8 cellular contexts compared by ENCODE assay signal in genomic region chr3:197656960-197657359, GRCh38.
A peak's percentile ranks its signal among the peaks of the same experiment; 100 is the strongest.
DNase-seq lines count a peak whose midpoint lies in the region; ATAC-seq and TF ChIP-seq lines count a peak whose summit lies in the region.
"Not testable (repeated sequence)": the region's sequence is repeated elsewhere in the genome, so short reads cannot be mapped to it uniquely, and the experiment has no call there.

No MANE protein-coding gene starts in this region.

- H3K27ac Mint-ChIP-seq in T-helper 17 cell = not testable (repeated sequence)
- peak overlapping the region; percentile 86 for H3K27ac Mint-ChIP-seq in activated CD8-positive, alpha-beta T cell treated with anti-CD3 and anti-CD28 coated beads for 36 hours
- peak overlapping the region; percentile 91 for H3K27ac Mint-ChIP-seq in activated T-helper 1 cell treated with anti-CD3 and anti-CD28 coated beads, Interleukin-12 subunit alpha, Interleukin-12 subunit beta, Interleukin-2, Interleukin-4 antibody, amounts not matched to agents 30 ng/mL and 10 ng/mL and 1 ng/mL, durations not matched to agents 14 hours and 24 hours and 36 hours
- peak overlapping the region; percentile 70 for H3K27ac Mint-ChIP-seq in activated naive CD8-positive, alpha-beta T cell
- H3K27ac Mint-ChIP-seq in stimulated activated effector memory CD8-positive, alpha-beta T cell treated with anti-CD3 and anti-CD28 coated beads, Interleukin-12 subunit alpha, Interleukin-12 subunit beta, amount 100 ng/mL, for 72 hours = peak overlapping the region; percentile 93

- H3K27me3 ChIP-seq in upper lobe of right lung = not testable (repeated sequence)

- H3K4me1 ChIP-seq in upper lobe of right lung = not testable (repeated sequence)

- H3K36me3 Mint-ChIP-seq in T-helper 17 cell (ENCODE audit: low read depth); activated CD8-positive, alpha-beta T cell treated with anti-CD3 and anti-CD28 coated beads for 36 hours (ENCODE audit: low read depth); activated T-helper 1 cell treated with anti-CD3 and anti-CD28 coated beads, Interleukin-12 subunit alpha, Interleukin-12 subunit beta, Interleukin-2, Interleukin-4 antibody, amounts not matched to agents 30 ng/mL and 10 ng/mL and 1 ng/mL, durations not matched to agents 14 hours and 24 hours and 36 hours (ENCODE audit: low read depth); activated naive CD8-positive, alpha-beta T cell; stimulated activated effector memory CD8-positive, alpha-beta T cell treated with anti-CD3 and anti-CD28 coated beads, Interleukin-12 subunit alpha, Interleukin-12 subunit beta, amount 100 ng/mL, for 72 hours: not testable (repeated sequence)

- DNase-seq in GM12865 (ENCODE audit: low read depth) (peak; percentile 0), mesenteric fat pad (ENCODE audit: low spot score) (peak; percentile 71), upper lobe of right lung (peak; percentile 51)
- DNase-seq in T-helper 17 cell; activated CD8-positive, alpha-beta T cell treated with anti-CD3 and anti-CD28 coated beads for 36 hours; activated T-helper 1 cell treated with anti-CD3 and anti-CD28 coated beads, Interleukin-12 subunit alpha, Interleukin-12 subunit beta, Interleukin-2, Interleukin-4 antibody, amounts not matched to agents 30 ng/mL and 10 ng/mL and 1 ng/mL, durations not matched to agents 14 hours and 24 hours and 36 hours (ENCODE audit: low spot score); stimulated activated effector memory CD8-positive, alpha-beta T cell treated with anti-CD3 and anti-CD28 coated beads, Interleukin-12 subunit alpha, Interleukin-12 subunit beta, amount 100 ng/mL, for 72 hours (ENCODE audit: low spot score in 2 of 2): not testable (repeated sequence)

- H3K4me1 Mint-ChIP-seq in T-helper 17 cell; activated naive CD8-positive, alpha-beta T cell (ENCODE audit: low read depth): not testable (repeated sequence)
- peaks cover 16% of the 10 kb centered on the region for H3K4me1 Mint-ChIP-seq in activated CD8-positive, alpha-beta T cell treated with anti-CD3 and anti-CD28 coated beads for 36 hours (ENCODE audit: low read depth)
- peaks cover 20% of the 10 kb centered on the region for H3K4me1 Mint-ChIP-seq in activated T-helper 1 cell treated with anti-CD3 and anti-CD28 coated beads, Interleukin-12 subunit alpha, Interleukin-12 subunit beta, Interleukin-2, Interleukin-4 antibody, amounts not matched to agents 30 ng/mL and 10 ng/mL and 1 ng/mL, durations not matched to agents 14 hours and 24 hours and 36 hours (ENCODE audit: low read depth)
- H3K4me1 Mint-ChIP-seq in stimulated activated effector memory CD8-positive, alpha-beta T cell treated with anti-CD3 and anti-CD28 coated beads, Interleukin-12 subunit alpha, Interleukin-12 subunit beta, amount 100 ng/mL, for 72 hours = peaks cover 13% of the 10 kb centered on the region

- H3K4me3 ChIP-seq in GM12865 (ENCODE audit: low read depth, low read length); upper lobe of right lung: not testable (repeated sequence)

- H3K27ac ChIP-seq in upper lobe of right lung = not testable (repeated sequence)

- not testable (repeated sequence) for TF ChIP-seq CTCF in GM12865 (IDR thresholded peaks at IDR 0.05; ENCODE audit: insufficient read depth, low read depth, low read length, missing control alignments); activated CD8-positive, alpha-beta T cell treated with anti-CD3 and anti-CD28 coated beads for 36 hours (IDR thresholded peaks at IDR 0.05); upper lobe of right lung (IDR thresholded peaks at IDR 0.05)

- POLR2A ChIA-PET in activated CD8-positive, alpha-beta T cell treated with anti-CD3 and anti-CD28 coated beads for 36 hours (lab: Charles Lee) = not testable (repeated sequence)

- intact Hi-C loops in activated CD8-positive, alpha-beta T cell treated with anti-CD3 and anti-CD28 coated beads for 36 hours (cut with micrococcal nuclease); activated T-helper 1 cell treated with anti-CD3 and anti-CD28 coated beads, Interleukin-12 subunit alpha, Interleukin-12 subunit beta, Interleukin-2, Interleukin-4 antibody, amounts not matched to agents 30 ng/mL and 10 ng/mL and 1 ng/mL, durations not matched to agents 14 hours and 24 hours and 36 hours (cut with micrococcal nuclease); upper lobe of right lung (cut with DNase I): not testable (repeated sequence)

- not testable (repeated sequence) for H3K9me3 ChIP-seq in T-helper 17 cell (ENCODE audit: control insufficient read depth, low read length, poor library complexity, severe bottlenecking); upper lobe of right lung

- CTCF ChIA-PET in activated CD8-positive, alpha-beta T cell treated with anti-CD3 and anti-CD28 coated beads for 36 hours (lab: Charles Lee) = not testable (repeated sequence)

- ATAC-seq in T-helper 17 cell; activated CD8-positive, alpha-beta T cell treated with anti-CD3 and anti-CD28 coated beads for 36 hours; stimulated activated effector memory CD8-positive, alpha-beta T cell treated with anti-CD3 and anti-CD28 coated beads, Interleukin-12 subunit alpha, Interleukin-12 subunit beta, amount 100 ng/mL, for 72 hours; upper lobe of right lung: not testable (repeated sequence)

- H3K9me3 Mint-ChIP-seq in activated CD8-positive, alpha-beta T cell treated with anti-CD3 and anti-CD28 coated beads for 36 hours; activated T-helper 1 cell treated with anti-CD3 and anti-CD28 coated beads, Interleukin-12 subunit alpha, Interleukin-12 subunit beta, Interleukin-2, Interleukin-4 antibody, amounts not matched to agents 30 ng/mL and 10 ng/mL and 1 ng/mL, durations not matched to agents 14 hours and 24 hours and 36 hours; activated naive CD8-positive, alpha-beta T cell (ENCODE audit: low read depth); stimulated activated effector memory CD8-positive, alpha-beta T cell treated with anti-CD3 and anti-CD28 coated beads, Interleukin-12 subunit alpha, Interleukin-12 subunit beta, amount 100 ng/mL, for 72 hours: not testable (repeated sequence)

- H3K27me3 Mint-ChIP-seq in T-helper 17 cell; activated CD8-positive, alpha-beta T cell treated with anti-CD3 and anti-CD28 coated beads for 36 hours; activated T-helper 1 cell treated with anti-CD3 and anti-CD28 coated beads, Interleukin-12 subunit alpha, Interleukin-12 subunit beta, Interleukin-2, Interleukin-4 antibody, amounts not matched to agents 30 ng/mL and 10 ng/mL and 1 ng/mL, durations not matched to agents 14 hours and 24 hours and 36 hours (ENCODE audit: insufficient read depth); activated naive CD8-positive, alpha-beta T cell: not testable (repeated sequence)

- not testable (repeated sequence) for H3K36me3 ChIP-seq in upper lobe of right lung

- H3K4me3 Mint-ChIP-seq in T-helper 17 cell = peak overlapping the region; percentile 25
- H3K4me3 Mint-ChIP-seq in activated CD8-positive, alpha-beta T cell treated with anti-CD3 and anti-CD28 coated beads for 36 hours = not testable (repeated sequence)
- peak overlapping the region; percentile 21 for H3K4me3 Mint-ChIP-seq in activated T-helper 1 cell treated with anti-CD3 and anti-CD28 coated beads, Interleukin-12 subunit alpha, Interleukin-12 subunit beta, Interleukin-2, Interleukin-4 antibody, amounts not matched to agents 30 ng/mL and 10 ng/mL and 1 ng/mL, durations not matched to agents 14 hours and 24 hours and 36 hours
- peak overlapping the region; percentile 15 for H3K4me3 Mint-ChIP-seq in activated naive CD8-positive, alpha-beta T cell
- peak overlapping the region; percentile 65 for H3K4me3 Mint-ChIP-seq in stimulated activated effector memory CD8-positive, alpha-beta T cell treated with anti-CD3 and anti-CD28 coated beads, Interleukin-12 subunit alpha, Interleukin-12 subunit beta, amount 100 ng/mL, for 72 hours
